8 cellular contexts compared by ENCODE assay signal in genomic region chr2:27369471-27370025, GRCh38. TPM values are rescaled to one million over a fixed set of nuclear protein-coding genes. Genes with fewer than 3 reads are reported as not detected.
DNase-seq lines count a peak whose midpoint lies in the region; ATAC-seq and TF ChIP-seq lines count a peak whose summit lies in the region.

No MANE protein-coding gene starts in this region.

- TF ChIP-seq CTCF in cardiac fibroblast (IDR thresholded peaks at IDR 0.05; ENCODE audit: low read depth, low read length) = no peak
- TF ChIP-seq CTCF in spleen (IDR thresholded peaks at IDR 0.05 in 8 of 11, conservative IDR thresholded peaks at IDR 0.05 in 3 of 11) = no peak

- H3K4me1 ChIP-seq in HAP-1 = peaks cover 10% of the 10 kb centered on the region
- peaks cover 30 to 60% (median 43%) of the 10 kb centered on the region in 6 donors for H3K4me1 ChIP-seq in spleen

- H3K9me3 ChIP-seq in HAP-1 (no peaks in the 10 kb centered on the region), spleen (no peaks in the 10 kb centered on the region)

- ATAC-seq in HG03354 (IDR thresholded peaks at IDR 0.05; ENCODE audit: poor library complexity, severe bottlenecking, unreplicated experiment) = no peak

- intact Hi-C loops in spleen (cut with DNase I; ENCODE audit: low total_unique reads) = no loop called here

- peak overlapping the region; percentile 98 for H3K4me3 ChIP-seq in HAP-1
- peak overlapping the region; percentile 98 to 99 for H3K4me3 ChIP-seq in cardiac fibroblast (replicated peaks in 1 of 2; ENCODE audit: low read depth in 2 of 2, low read length in 2 of 2)
- H3K4me3 ChIP-seq in spleen = peak overlapping the region; percentile 99 to 100 (median 100)

- peak overlapping the region; percentile 86 to 98 (median 96) for H3K27ac ChIP-seq in spleen

- H3K27me3 ChIP-seq in HAP-1 (ENCODE audit: low read depth) (no peaks in the 10 kb centered on the region), spleen (replicated peaks in 1 of 7) (no peaks in the 10 kb centered on the region)

- DNase-seq in EL = peak; percentile 64
- peak; percentile 44 to 71 for DNase-seq in HAP-1 (ENCODE audit: low spot score in 2 of 2)
- DNase-seq in NCI-H748 treated with DMSO at 0.1 percent for 48 hours (lab: John Stamatoyannopoulos, UW) = peak; percentile 56
- DNase-seq in cardiac fibroblast (ENCODE audit: low read depth in 2 of 2) = peak; percentile 56 to 70
- DNase-seq in iris pigment epithelial cell (ENCODE audit: low read depth) = peak; percentile 58
- DNase-seq in spleen = no peak
- no peak for DNase-seq in retina

- 0 to 2% (median 1%) methylated on average over 7 to 18 of the region's 18 CpGs for WGBS in spleen, 5 donors

- in situ Hi-C loops in HAP-1 (cut with MboI; ENCODE audit: low sequenced_read_pairs) = no loop called here

- no peak for TF ChIP-seq POLR2A in spleen (IDR thresholded peaks at IDR 0.05)

- H3K36me3 ChIP-seq in HAP-1 (replicated peaks) = peaks cover 69% of the 10 kb centered on the region
- peaks cover 0 to 72% (median 52%) of the 10 kb centered on the region in 6 donors for H3K36me3 ChIP-seq in spleen

RNA-seq across cellular contexts. Expression of gene EIF2B4, which starts 0.6 kb away (rescaled TPM):
- total RNA-seq in spleen = 10 to 100 TPM; 26.5 to 33.9 (median 30.3) TPM
- 10 to 100 TPM; 33.4 to 58.1 (median 48.5) TPM for polyA plus RNA-seq in spleen

RNA-seq across cellular contexts. Expression of gene SNX17, which starts 0.9 kb away (rescaled TPM):
- 100 to 1,000 TPM; 102 to 140 (median 118) TPM for total RNA-seq in spleen
- polyA plus RNA-seq in spleen = 100 to 1,000 TPM in 1 of 3 donors, 10 to 100 TPM in 2; 84.9 to 128 (median 86.5) TPM

RNA-seq across cellular contexts. Expression of gene ZNF513, which starts 11.0 kb away (rescaled TPM):
- 10 to 100 TPM; 13.6 to 20.2 (median 17.7) TPM for total RNA-seq in spleen
- polyA plus RNA-seq in spleen = 10 to 100 TPM; 14.2 to 29.0 (median 26.7) TPM

RNA-seq across cellular contexts. Expression of gene GTF3C2, which starts 13.0 kb away (rescaled TPM):
- 10 to 100 TPM; 56.8 to 73.8 (median 61.9) TPM for total RNA-seq in spleen
- 10 to 100 TPM; 27.5 to 39.1 (median 37.1) TPM for polyA plus RNA-seq in spleen

RNA-seq across cellular contexts. Expression of gene PPM1G, which starts 39.8 kb away (rescaled TPM):
- 10 to 100 TPM; 44.9 to 59.3 (median 49.9) TPM for total RNA-seq in spleen
- polyA plus RNA-seq in spleen = 10 to 100 TPM; 36.0 to 51.2 (median 45.0) TPM

Comparison
In these comparisons a context has a peak if more than half of its experiments do, and no peak if none do; other contexts are left out.
1. DNase-seq: peak in EL (single experiment), HAP-1 (2 of 2), NCI-H748 treated with DMSO at 0.1 percent for 48 hours (single experiment), cardiac fibroblast (2 of 2) and iris pigment epithelial cell (single experiment); none in spleen (single experiment) and retina (single experiment).
2. Peak in every context shown above with its lines, with median percentiles within 50 percentile points of each other: H3K4me3 ChIP-seq.